ENCODE assay signal across 8 cellular contexts in the genomic region with DNA sequence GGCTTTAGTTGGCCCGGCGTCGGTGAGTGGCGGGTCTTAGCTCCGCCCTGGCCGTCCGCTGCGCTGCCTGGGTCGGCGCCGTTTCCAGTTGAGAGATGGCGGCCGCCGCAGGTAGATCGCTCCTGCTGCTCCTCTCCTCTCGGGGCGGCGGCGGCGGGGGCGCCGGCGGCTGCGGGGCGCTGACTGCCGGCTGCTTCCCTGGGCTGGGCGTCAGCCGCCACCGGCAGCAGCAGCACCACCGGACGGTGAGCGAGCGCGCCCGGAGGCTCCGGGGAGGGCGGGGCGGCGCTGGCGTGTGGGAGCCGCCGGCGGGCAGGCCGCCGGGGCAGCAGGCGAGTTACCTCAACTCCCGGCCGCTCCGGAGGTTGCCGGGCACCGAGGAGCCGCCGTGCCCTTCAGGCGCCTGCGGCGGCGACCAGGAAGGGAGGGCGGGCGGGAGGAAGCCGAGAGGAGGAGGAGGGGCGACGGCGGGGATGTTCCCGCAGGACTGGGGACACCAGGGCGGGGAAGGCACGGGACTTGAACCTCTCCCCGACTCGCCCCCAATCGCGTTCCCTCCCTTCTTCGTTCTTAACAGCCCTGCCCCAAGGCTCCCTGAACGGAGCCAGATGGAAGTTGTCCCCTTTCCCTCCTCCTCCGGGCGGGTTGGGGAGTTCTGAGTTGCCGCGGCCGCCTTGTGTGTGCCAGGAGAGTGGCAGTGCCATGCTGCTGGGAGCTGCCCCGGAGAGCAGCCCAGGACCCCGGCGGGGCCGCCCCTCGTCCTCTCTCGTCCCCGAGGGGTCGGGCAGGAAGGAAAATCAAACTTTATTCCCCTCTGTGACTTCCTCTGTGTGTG. TPM values are rescaled to one million over a fixed set of nuclear protein-coding genes. Genes with fewer than 3 reads are reported as not detected.
DNase-seq lines count a peak whose midpoint lies in the region; FAIRE-seq and TF ChIP-seq lines count a peak whose summit lies in the region.

A gene with protein sequence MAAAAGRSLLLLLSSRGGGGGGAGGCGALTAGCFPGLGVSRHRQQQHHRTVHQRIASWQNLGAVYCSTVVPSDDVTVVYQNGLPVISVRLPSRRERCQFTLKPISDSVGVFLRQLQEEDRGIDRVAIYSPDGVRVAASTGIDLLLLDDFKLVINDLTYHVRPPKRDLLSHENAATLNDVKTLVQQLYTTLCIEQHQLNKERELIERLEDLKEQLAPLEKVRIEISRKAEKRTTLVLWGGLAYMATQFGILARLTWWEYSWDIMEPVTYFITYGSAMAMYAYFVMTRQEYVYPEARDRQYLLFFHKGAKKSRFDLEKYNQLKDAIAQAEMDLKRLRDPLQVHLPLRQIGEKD (plus strand): TSS at position 87 of the 835 bp plus-strand sequence. CDS start 9 bp downstream, at position 96.

- H3K36me3 ChIP-seq in Caco-2 (ENCODE audit: control insufficient read depth, insufficient read depth, low read length) = no peaks in the 10 kb centered on the region
- no peaks in the 10 kb centered on the region for H3K36me3 ChIP-seq in neuronal stem cell (replicated peaks in 1 of 2; ENCODE audit: control insufficient read depth in 2 of 2, insufficient read depth in 2 of 2, low read length in 2 of 2)
- no peaks in the 10 kb centered on the region for H3K36me3 ChIP-seq in subcutaneous abdominal adipose tissue (ENCODE audit: control insufficient read depth in 5 of 5, insufficient read depth in 5 of 5, low read length in 5 of 5)

- H3K4ac ChIP-seq in neuronal stem cell (ENCODE audit: low read length) = no peak within 1 kb of the TSS

- H3K4me3 Mint-ChIP-seq in Caco-2 (ENCODE audit: unreplicated experiment) = peak within 1 kb of the TSS; percentile 84

- peak within 1 kb of the TSS; percentile 97 for H2AK5ac ChIP-seq in neuronal stem cell (ENCODE audit: low read depth, low read length)

- peak within 1 kb of the TSS; percentile 46 for H2BK5ac ChIP-seq in neuronal stem cell (ENCODE audit: low read length)

- H3K27ac ChIP-seq in RWPE1 (peak within 1 kb of the TSS; percentile 84), neuronal stem cell (replicated peaks; ENCODE audit: low read length) (no peak within 1 kb of the TSS), subcutaneous abdominal adipose tissue (ENCODE audit: low read depth, low read length) (peak within 1 kb of the TSS; percentile 87)

- peaks cover 52% of the 10 kb centered on the region for H3K4me1 Mint-ChIP-seq in Caco-2 (ENCODE audit: low read depth, unreplicated experiment)

- peak within 1 kb of the TSS; percentile 42 for H3K27ac Mint-ChIP-seq in Caco-2 (ENCODE audit: unreplicated experiment)

- H3K36me3 Mint-ChIP-seq in Caco-2 (ENCODE audit: insufficient read depth, unreplicated experiment) = no peaks in the 10 kb centered on the region

- CTCF ChIA-PET in Caco-2 (lab: Charles Lee) (interaction anchor here (0.5 to 2.0 kb wide), 9 partner anchors 13 to 644 kb away, joined by 3 to 13 read pairs (median 4); no protein-coding TSS in a partner anchor), RWPE1 (lab: Yijun Ruan, JAX) (interaction anchor here (0.5 to 2.2 kb wide), 6 partner anchors 11 to 447 kb away, joined by 3 to 17 read pairs (median 5); no protein-coding TSS in a partner anchor)

- WGBS in neuronal stem cell (ENCODE audit: extremely low coverage in 2 of 2, insufficient read length in 2 of 2, insufficient replicate concordance in 1 of 2), 2 donors = no CpG with 5 or more reads among the region's 85 CpGs

- POLR2A ChIA-PET in Caco-2 (lab: Charles Lee) = interaction anchor here (0.7 to 1.4 kb wide), 20 partner anchors 9 to 404 kb away, joined by 3 to 16 read pairs (median 4); partner anchors contain the start of genes DNAJB12, MICU1, P4HA1 and PLA2G12B
- POLR2A ChIA-PET in RWPE1 (lab: Yijun Ruan, JAX; ENCODE audit: low non-redundant PET) = interaction anchor here (0.5 to 0.8 kb wide), 7 partner anchors 29 to 327 kb away, joined by 3 to 6 read pairs (median 3); no protein-coding TSS in a partner anchor

- H3K4me3 ChIP-seq in Caco-2 (ENCODE audit: low read depth, low read length) (peak within 1 kb of the TSS; percentile 80), neuronal stem cell (ENCODE audit: low read length in 2 of 2) (peak within 1 kb of the TSS; percentile 84 to 97), subcutaneous abdominal adipose tissue (ENCODE audit: low read depth in 1 of 5, low read length in 5 of 5) (peak within 1 kb of the TSS; percentile 79 to 94 (median 88))

- no peak for FAIRE-seq in frontal cortex (lab: Jason Lieb, UNC)

- peak within 1 kb of the TSS; percentile 63 for H3K14ac ChIP-seq in neuronal stem cell (ENCODE audit: low read length)

- no peaks in the 10 kb centered on the region for H3K27me3 Mint-ChIP-seq in Caco-2 (ENCODE audit: insufficient read depth, unreplicated experiment)

- H3K9me3 Mint-ChIP-seq in Caco-2 (ENCODE audit: unreplicated experiment) = no peaks in the 10 kb centered on the region

- H3K9ac ChIP-seq in neuronal stem cell (ENCODE audit: low read depth, low read length, poor library complexity) = peak within 1 kb of the TSS; percentile 94
- peak within 1 kb of the TSS; percentile 78 to 93 (median 84) for H3K9ac ChIP-seq in subcutaneous abdominal adipose tissue (ENCODE audit: low read length in 5 of 5)

- no peaks in the 10 kb centered on the region for H3K27me3 ChIP-seq in Caco-2 (replicated peaks; ENCODE audit: control insufficient read depth, insufficient read depth, low read length)
- H3K27me3 ChIP-seq in neuronal stem cell (ENCODE audit: control insufficient read depth in 3 of 3, insufficient read depth in 3 of 3, low read depth in 1 of 3, low read length in 3 of 3) = no peaks in the 10 kb centered on the region
- H3K27me3 ChIP-seq in subcutaneous abdominal adipose tissue (ENCODE audit: control insufficient read depth in 5 of 5, insufficient read depth in 4 of 5, low read length in 5 of 5) = no peaks in the 10 kb centered on the region

- H4K91ac ChIP-seq in neuronal stem cell (ENCODE audit: low read depth, low read length, poor library complexity) = no peak within 1 kb of the TSS

- no peak within 1 kb of the TSS for H2BK120ac ChIP-seq in neuronal stem cell (ENCODE audit: low read depth, low read length)

- peak within 1 kb of the TSS; percentile 97 for H3K4me2 ChIP-seq in neuronal stem cell (ENCODE audit: insufficient read depth, low read length, poor library complexity, severe bottlenecking)

- H2AFZ ChIP-seq in neuronal stem cell (ENCODE audit: low read length) = peak within 1 kb of the TSS; percentile 89

- H3K79me1 ChIP-seq in neuronal stem cell (ENCODE audit: low read depth, low read length) = peaks cover 5% of the 10 kb centered on the region

- H3K4me1 ChIP-seq in Caco-2 (peaks cover 45% of the 10 kb centered on the region), neuronal stem cell (ENCODE audit: control insufficient read depth in 2 of 2, insufficient read depth in 1 of 2, low read depth in 1 of 2, low read length in 2 of 2) (peaks cover 2 to 8% of the 10 kb centered on the region in 2 donors), subcutaneous abdominal adipose tissue (ENCODE audit: control insufficient read depth in 5 of 5, insufficient read depth in 5 of 5, low read length in 5 of 5) (peaks cover 0 to 33% (median 27%) of the 10 kb centered on the region in 5 donors)

- no peak within 1 kb of the TSS for H2BK12ac ChIP-seq in neuronal stem cell (ENCODE audit: low read length)

- H2BK15ac ChIP-seq in neuronal stem cell (ENCODE audit: low read length) = no peak within 1 kb of the TSS

- BruUV-seq in Caco-2 (replicated peaks; lab: Mats Ljungman, UMichigan) = no TSS peak

- TF ChIP-seq CTCF in Caco-2 (IDR thresholded peaks at IDR 0.05; ENCODE audit: insufficient read depth in 1 of 2, low read depth in 1 of 2, low read length in 1 of 2, severe bottlenecking in 1 of 2, unreplicated experiment in 1 of 2) (no peak), GM20000 (IDR thresholded peaks at IDR 0.05; ENCODE audit: extremely low read depth, missing control alignments) (no peak), RWPE1 (conservative IDR thresholded peaks at IDR 0.05; ENCODE audit: low read depth) (no peak)

- intact Hi-C loops in Caco-2 (cut with micrococcal nuclease; ENCODE audit: unreplicated experiment) = loop anchor here (1.0 to 5.0 kb wide), 3 partner anchors 45 to 330 kb away; partner anchors contain the start of gene MICU1

- no peaks in the 10 kb centered on the region for H3K9me3 ChIP-seq in Caco-2
- no peaks in the 10 kb centered on the region for H3K9me3 ChIP-seq in neuronal stem cell (replicated peaks in 1 of 2; ENCODE audit: control insufficient read depth in 2 of 2, insufficient read depth in 1 of 2, low read depth in 1 of 2, low read length in 2 of 2)
- no peaks in the 10 kb centered on the region for H3K9me3 ChIP-seq in subcutaneous abdominal adipose tissue (ENCODE audit: control insufficient read depth in 5 of 5, low read length in 5 of 5)

- DNase-seq in Caco-2 (peak; percentile 57 to 98), GM20000 (ENCODE audit: low spot score) (peak; percentile 94), HT1080 (ENCODE audit: low read depth) (peak; percentile 91), RWPE1 (ENCODE audit: low spot score) (peak; percentile 32), frontal cortex (ENCODE audit: low spot score in 2 of 2) (peak; percentile 88 to 92), neuronal stem cell (ENCODE audit: low spot score) (peak; percentile 89)
- peak; percentile 88 for DNase-seq in activated gamma-delta T cell treated with anti-CD3 and anti-CD28 coated beads, Interleukin-2, amount 50 U/mL, for 16 hours (ENCODE audit: low read depth)

- no peak within 1 kb of the TSS for H4K8ac ChIP-seq in neuronal stem cell (ENCODE audit: low read depth, low read length)

- H3K23ac ChIP-seq in neuronal stem cell (ENCODE audit: low read depth, low read length, poor library complexity) = peak within 1 kb of the TSS; percentile 98

- H3K18ac ChIP-seq in neuronal stem cell (ENCODE audit: low read length) = peak within 1 kb of the TSS; percentile 92

RNA-seq across cellular contexts. Expression of the gene that starts here (rescaled TPM):
- total RNA-seq in Caco-2 (2022) = 52.2 and 62.5 TPM in 2 replicates
- 23.8 and 26.7 TPM in 2 replicates for total RNA-seq in HT1080 (2014; rRNA removed; shearing (Covaris generic))
- polyA plus RNA-seq in HT1080 (2015; cell fraction: cytosol; rRNA removed) = 30.4 and 36.5 TPM in 2 replicates
- polyA plus RNA-seq in HT1080 (2015; cell fraction: nucleus; rRNA removed) = 35.9 and 36.4 TPM in 2 replicates
- 51.8 TPM for total RNA-seq in frontal cortex
- 20.6 TPM for polyA plus RNA-seq in neuronal stem cell (2013, experiment 1 of 2)
- polyA plus RNA-seq in neuronal stem cell (2013, experiment 2 of 2) = 20.8 TPM

Comparison
In these comparisons a context has a peak if more than half of its experiments do, and no peak if none do; other contexts are left out.
1. DNase-seq: peak in every context shown above with its lines; median percentile 94 in GM20000; 91 in HT1080; 90 in frontal cortex; 89 in neuronal stem cell; 88 in activated gamma-delta T cell treated with anti-CD3 and anti-CD28 coated beads, Interleukin-2, amount 50 U/mL, for 16 hours; 78 in Caco-2; 32 in RWPE1.